In the genomic region with DNA sequence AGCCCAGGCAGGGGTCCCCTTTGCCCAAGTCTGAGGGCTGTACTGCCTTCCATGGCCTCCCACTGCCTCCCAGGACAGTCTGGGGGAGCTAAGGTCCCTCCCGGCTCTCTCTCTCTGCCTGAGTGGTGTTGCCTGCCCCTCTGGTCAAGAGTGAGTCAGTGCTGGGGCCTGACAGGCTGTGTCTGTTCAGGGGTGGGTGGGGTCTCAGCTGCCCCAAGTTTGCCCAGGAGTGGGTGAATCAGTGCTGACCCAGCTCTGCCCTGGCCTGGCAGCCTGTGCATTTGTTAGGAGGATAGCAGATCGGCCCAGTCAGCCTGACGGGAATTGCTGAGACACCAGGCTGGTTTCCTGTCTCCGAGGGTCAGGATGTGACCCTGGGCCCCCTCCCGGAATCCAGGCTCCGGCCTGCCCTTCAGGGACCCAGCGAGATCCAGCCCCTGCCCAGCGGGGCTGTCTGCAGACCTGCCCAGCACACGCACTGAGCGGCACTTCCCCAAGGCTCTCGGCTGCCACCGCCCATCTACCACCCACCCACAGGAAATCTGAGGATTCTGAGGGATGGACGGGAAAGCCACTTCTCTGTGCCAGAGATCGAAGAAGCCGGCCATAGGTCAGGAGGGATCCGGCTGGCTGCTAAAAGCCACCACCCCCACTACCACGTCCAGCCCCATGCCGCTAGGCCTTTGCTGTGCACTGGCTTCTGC, we compare ENCODE assay signal across 9 cellular contexts. TPM values are rescaled to one million over a fixed set of nuclear protein-coding genes. Genes with fewer than 3 reads are reported as not detected.
DNase-seq lines count a peak whose midpoint lies in the region; ATAC-seq and TF ChIP-seq lines count a peak whose summit lies in the region.
"Had no signal": no experiment of that assay in that cellular context is flagged by ENCODE, and none has a peak within 500 bp of the region (broad histone marks: within the 10 kb centered on the region; RNA-seq: fewer than 3 reads in every experiment).

No MANE protein-coding gene starts in this region.

- H3K4me3 ChIP-seq in ascending aorta, result peak overlapping the region in 1 of 2 donors; percentile 15
- H3K4me3 ChIP-seq in right atrium auricular region, result peak overlapping the region in 1 of 2 donors; percentile 14
- no peak overlapping the region for H3K4me3 ChIP-seq in sigmoid colon
- no peak overlapping the region for H3K4me3 ChIP-seq in BE2C (ENCODE audit: low read depth, low read length)

- no peak for TF ChIP-seq POLR2A in sigmoid colon (IDR thresholded peaks at IDR 0.05)

- peaks cover 25 to 40% of the 10 kb centered on the region in 2 donors for H3K36me3 ChIP-seq in ascending aorta
- peaks cover 34% of the 10 kb centered on the region for H3K36me3 ChIP-seq in right atrium auricular region
- no peaks in the 10 kb centered on the region for H3K36me3 ChIP-seq in sigmoid colon
- no peaks in the 10 kb centered on the region for H3K36me3 ChIP-seq in BE2C

- H3K27me3 ChIP-seq in ascending aorta (no peaks in the 10 kb centered on the region), right atrium auricular region (no peaks in the 10 kb centered on the region), sigmoid colon (no peaks in the 10 kb centered on the region), BE2C (no peaks in the 10 kb centered on the region)

- no peaks in the 10 kb centered on the region for H3K9me3 ChIP-seq in ascending aorta
- no peaks in the 10 kb centered on the region for H3K9me3 ChIP-seq in right atrium auricular region
- no peaks in the 10 kb centered on the region for H3K9me3 ChIP-seq in sigmoid colon
- no peaks in the 10 kb centered on the region for H3K9me3 ChIP-seq in BE2C

- no peak for TF ChIP-seq CTCF in ascending aorta (IDR thresholded peaks at IDR 0.05)
- no peak for TF ChIP-seq CTCF in right atrium auricular region (IDR thresholded peaks at IDR 0.05)
- no peak for TF ChIP-seq CTCF in sigmoid colon (IDR thresholded peaks at IDR 0.05)
- no peak for TF ChIP-seq CTCF in BE2C (IDR thresholded peaks at IDR 0.05; ENCODE audit: low read depth, low read length)

- TF ChIP-seq EP300 in sigmoid colon (IDR thresholded peaks at IDR 0.05), result peak in 1 of 4 donors; percentile 42

- ATAC-seq in GM19463 (IDR thresholded peaks at IDR 0.05; ENCODE audit: unreplicated experiment), result no peak

- intact Hi-C loops in ascending aorta (cut with DNase I) (no loop called here), sigmoid colon (cut with DNase I) (no loop called here)

- H3K4me1 ChIP-seq in ascending aorta (peaks cover 36 to 77% of the 10 kb centered on the region in 2 donors), right atrium auricular region (peaks cover 0 to 86% of the 10 kb centered on the region in 2 donors), sigmoid colon (peaks cover 0 to 48% (median 34%) of the 10 kb centered on the region in 4 donors), BE2C (no peaks in the 10 kb centered on the region)

- WGBS in sigmoid colon, 2 donors, result 61 to 71% methylated on average over 18 of the region's 18 CpGs

- H3K27ac ChIP-seq in ascending aorta (peak overlapping the region; percentile 95 to 97), right atrium auricular region (peak overlapping the region; percentile 90 to 91), sigmoid colon (peak overlapping the region; percentile 70 to 87 (median 81))

- DNase-seq in ELF-1 (ENCODE audit: low read depth, low spot score) (peak; percentile 29), ascending aorta (ENCODE audit: low spot score in 2 of 2) (peak; percentile 89 to 98), right atrium auricular region (ENCODE audit: low spot score) (peak; percentile 96), sigmoid colon (peak; percentile 90), COLO668 (lab: John Stamatoyannopoulos, UW; ENCODE audit: unreplicated experiment) (no peak), BE2C (no peak), NCI-H524 (lab: John Stamatoyannopoulos, UW) (no peak)
- DNase-seq: naive B cell had no signal

RNA-seq across cellular contexts. Expression of a gene that starts 15.9 kb away (rescaled TPM):
- total RNA-seq in ascending aorta, result 675 TPM
- total RNA-seq in right atrium auricular region, result 100 to 1,000 TPM; 142 to 511 TPM
- 10 to 100 TPM; 17.1 to 28.5 (median 20.6) TPM for total RNA-seq in sigmoid colon
- 10 to 100 TPM in 2 of 3 donors, 1 to 10 TPM in 1; 5.4 to 50.4 (median 25.7) TPM for polyA plus RNA-seq in sigmoid colon
- 9.0 TPM for polyA plus RNA-seq in BE2C (2012; ENCODE audit: insufficient read depth, insufficient read length, low read depth)

RNA-seq across cellular contexts. Expression of a gene that starts 35.8 kb away (rescaled TPM):
- total RNA-seq in ascending aorta (286 TPM), right atrium auricular region (10 to 100 TPM; 43.9 to 47.0 TPM), sigmoid colon (10 to 100 TPM; 32.1 to 47.9 (median 35.8) TPM)
- 10 to 100 TPM in 2 of 3 donors, 1 to 10 TPM in 1; 9.2 to 51.3 (median 16.8) TPM for polyA plus RNA-seq in sigmoid colon
- polyA plus RNA-seq in BE2C (2012; ENCODE audit: insufficient read depth, insufficient read length, low read depth), result 75.4 TPM

RNA-seq across cellular contexts. Expression of a gene that starts 38.9 kb away (rescaled TPM):
- 64.5 TPM for total RNA-seq in ascending aorta
- 100 to 1,000 TPM; 263 to 398 TPM for total RNA-seq in right atrium auricular region
- 10 to 100 TPM; 28.8 to 73.2 (median 48.7) TPM for total RNA-seq in sigmoid colon
- 100 to 1,000 TPM in 1 of 3 donors, 10 to 100 TPM in 2; 85.9 to 254 (median 85.9) TPM for polyA plus RNA-seq in sigmoid colon
- 236 TPM for polyA plus RNA-seq in BE2C (2012; ENCODE audit: insufficient read depth, insufficient read length, low read depth)

RNA-seq across cellular contexts. Expression of a gene that starts 52.7 kb away (rescaled TPM):
- total RNA-seq in ascending aorta (470 TPM), right atrium auricular region (10 to 100 TPM; 37.2 to 53.3 TPM), sigmoid colon (10 to 100 TPM; 44.9 to 77.2 (median 51.8) TPM)
- polyA plus RNA-seq in sigmoid colon, result 10 to 100 TPM; 28.9 to 47.2 (median 32.4) TPM
- polyA plus RNA-seq in BE2C (2012; ENCODE audit: insufficient read depth, insufficient read length, low read depth), result 167 TPM

Comparison
In these comparisons a context has a peak if more than half of its experiments do, and no peak if none do; other contexts are left out.
1. DNase-seq: peak in ELF-1 (single experiment), ascending aorta (2 of 2), right atrium auricular region (single experiment) and sigmoid colon (single experiment); none in COLO668 (single experiment), BE2C (single experiment) and NCI-H524 (0 of 2).
2. RNA of a gene that starts 15.9 kb away (total RNA-seq): 675 TPM in ascending aorta (single experiment) and 142 to 511 TPM in right atrium auricular region; 17.1 to 28.5 TPM in sigmoid colon; every median in the first group is over 4 times any median in the second.
3. Peak in every context shown above with its lines, with median percentiles within 50 percentile points of each other: H3K27ac ChIP-seq.